ENCODE assay signal across 8 cellular contexts in genomic region chr1:27650527-27651175, GRCh38. TPM values are rescaled to one million over a fixed set of nuclear protein-coding genes. Genes with fewer than 3 reads are reported as not detected.
A peak's percentile ranks its signal among the peaks of the same experiment; 100 is the strongest.
DNase-seq lines count a peak whose midpoint lies in the region; ATAC-seq and TF ChIP-seq lines count a peak whose summit lies in the region.

No MANE protein-coding gene starts in this region.

- H3K4me3 ChIP-seq in left ventricle myocardium inferior (no peak overlapping the region), upper lobe of left lung (no peak overlapping the region)

- WGBS in upper lobe of left lung, 2 donors: 24 to 40% methylated on average over 7 of the region's 7 CpGs

- peak; percentile 63 for DNase-seq in activated CD4-positive, alpha-beta T cell treated with anti-CD3 and anti-CD28 coated beads, Interleukin-2, amount 10 ng/mL, durations not matched to agents 24 days and 14 days
- no peak for DNase-seq in activated CD4-positive, alpha-beta T cell treated with anti-CD3 and anti-CD28 coated beads, Interleukin-2, amount 50 U/mL, for 4 hours
- DNase-seq in T-helper 17 cell: no peak
- DNase-seq in left ventricle myocardium inferior: no peak
- DNase-seq in upper lobe of left lung: no peak
- no peak for DNase-seq in activated naive CD4-positive, alpha-beta T cell treated with anti-CD3 and anti-CD28 coated beads, Interleukin-2, amount 10 ng/mL, durations not matched to agents 7 days and 5 days
- no peak for DNase-seq in activated T-cell treated with anti-CD3 and anti-CD28 coated beads, Interleukin-2, amount 50 U/mL, for 72 hours

- H3K4me3 Mint-ChIP-seq in activated CD4-positive, alpha-beta T cell treated with anti-CD3 and anti-CD28 coated beads, Interleukin-2, amount 10 ng/mL, durations not matched to agents 24 days and 14 days: no peak overlapping the region
- H3K4me3 Mint-ChIP-seq in T-helper 17 cell: no peak overlapping the region
- H3K4me3 Mint-ChIP-seq in activated naive CD4-positive, alpha-beta T cell treated with anti-CD3 and anti-CD28 coated beads, Interleukin-2, amount 10 ng/mL, durations not matched to agents 7 days and 5 days: no peak overlapping the region
- H3K4me3 Mint-ChIP-seq in activated T-cell treated with anti-CD3 and anti-CD28 coated beads, Interleukin-2, amount 50 U/mL, for 72 hours: no peak overlapping the region

- intact Hi-C loops in activated CD4-positive, alpha-beta T cell treated with anti-CD3 and anti-CD28 coated beads, Interleukin-2, amount 10 ng/mL, durations not matched to agents 24 days and 14 days (cut with micrococcal nuclease): loop anchor here (1.0 kb wide), 1 partner anchor 16 kb away; no protein-coding TSS in a partner anchor
- intact Hi-C loops in left ventricle myocardium inferior (cut with micrococcal nuclease): no loop called here

- no peaks in the 10 kb centered on the region for H3K9me3 Mint-ChIP-seq in activated CD4-positive, alpha-beta T cell treated with anti-CD3 and anti-CD28 coated beads, Interleukin-2, amount 10 ng/mL, durations not matched to agents 24 days and 14 days
- no peaks in the 10 kb centered on the region for H3K9me3 Mint-ChIP-seq in activated naive CD4-positive, alpha-beta T cell treated with anti-CD3 and anti-CD28 coated beads, Interleukin-2, amount 10 ng/mL, durations not matched to agents 7 days and 5 days
- H3K9me3 Mint-ChIP-seq in activated T-cell treated with anti-CD3 and anti-CD28 coated beads, Interleukin-2, amount 50 U/mL, for 72 hours: no peaks in the 10 kb centered on the region

- H3K36me3 ChIP-seq in left ventricle myocardium inferior (no peaks in the 10 kb centered on the region), upper lobe of left lung (no peaks in the 10 kb centered on the region)

- H3K36me3 Mint-ChIP-seq in activated CD4-positive, alpha-beta T cell treated with anti-CD3 and anti-CD28 coated beads, Interleukin-2, amount 10 ng/mL, durations not matched to agents 24 days and 14 days (ENCODE audit: low read depth): no peaks in the 10 kb centered on the region
- no peaks in the 10 kb centered on the region for H3K36me3 Mint-ChIP-seq in T-helper 17 cell (ENCODE audit: low read depth)
- no peaks in the 10 kb centered on the region for H3K36me3 Mint-ChIP-seq in activated naive CD4-positive, alpha-beta T cell treated with anti-CD3 and anti-CD28 coated beads, Interleukin-2, amount 10 ng/mL, durations not matched to agents 7 days and 5 days
- H3K36me3 Mint-ChIP-seq in activated T-cell treated with anti-CD3 and anti-CD28 coated beads, Interleukin-2, amount 50 U/mL, for 72 hours (ENCODE audit: insufficient read depth in 2 of 2): no peaks in the 10 kb centered on the region

- peak overlapping the region; percentile 90 for H3K27ac Mint-ChIP-seq in activated CD4-positive, alpha-beta T cell treated with anti-CD3 and anti-CD28 coated beads, Interleukin-2, amount 10 ng/mL, durations not matched to agents 24 days and 14 days
- H3K27ac Mint-ChIP-seq in T-helper 17 cell: peak overlapping the region; percentile 86
- no peak overlapping the region for H3K27ac Mint-ChIP-seq in activated naive CD4-positive, alpha-beta T cell treated with anti-CD3 and anti-CD28 coated beads, Interleukin-2, amount 10 ng/mL, durations not matched to agents 7 days and 5 days
- H3K27ac Mint-ChIP-seq in activated T-cell treated with anti-CD3 and anti-CD28 coated beads, Interleukin-2, amount 50 U/mL, for 72 hours: no peak overlapping the region

- peak overlapping the region; percentile 74 for H3K27ac ChIP-seq in left ventricle myocardium inferior (replicated peaks)
- H3K27ac ChIP-seq in upper lobe of left lung: peak overlapping the region; percentile 4 to 60 (median 11)

- peaks cover 36% of the 10 kb centered on the region for H3K4me1 Mint-ChIP-seq in activated CD4-positive, alpha-beta T cell treated with anti-CD3 and anti-CD28 coated beads, Interleukin-2, amount 10 ng/mL, durations not matched to agents 24 days and 14 days
- H3K4me1 Mint-ChIP-seq in T-helper 17 cell: peaks cover 19% of the 10 kb centered on the region
- peaks cover 11% of the 10 kb centered on the region for H3K4me1 Mint-ChIP-seq in activated naive CD4-positive, alpha-beta T cell treated with anti-CD3 and anti-CD28 coated beads, Interleukin-2, amount 10 ng/mL, durations not matched to agents 7 days and 5 days
- peaks cover 35% of the 10 kb centered on the region for H3K4me1 Mint-ChIP-seq in activated T-cell treated with anti-CD3 and anti-CD28 coated beads, Interleukin-2, amount 50 U/mL, for 72 hours (ENCODE audit: low read depth)

- H3K9me3 ChIP-seq in T-helper 17 cell (ENCODE audit: control insufficient read depth, low read length, poor library complexity, severe bottlenecking): no peaks in the 10 kb centered on the region
- H3K9me3 ChIP-seq in left ventricle myocardium inferior (replicated peaks): no peaks in the 10 kb centered on the region
- H3K9me3 ChIP-seq in upper lobe of left lung: no peaks in the 10 kb centered on the region

- TF ChIP-seq CTCF in left ventricle myocardium inferior (IDR thresholded peaks at IDR 0.05; ENCODE audit: borderline replicate concordance): no peak
- no peak for TF ChIP-seq CTCF in upper lobe of left lung (IDR thresholded peaks at IDR 0.05)

- no peaks in the 10 kb centered on the region for H3K27me3 ChIP-seq in left ventricle myocardium inferior (ENCODE audit: low read depth)
- no peaks in the 10 kb centered on the region for H3K27me3 ChIP-seq in upper lobe of left lung

- no peak for TF ChIP-seq POLR2A in upper lobe of left lung (IDR thresholded peaks at IDR 0.05)

- ATAC-seq in T-helper 17 cell (no peak), upper lobe of left lung (ENCODE audit: low FRiP score in 2 of 2) (peak; percentile 52 to 87), HG02763 (IDR thresholded peaks at IDR 0.05; ENCODE audit: unreplicated experiment) (no peak)
- ATAC-seq in activated T-cell treated with anti-CD3 and anti-CD28 coated beads, Interleukin-2, amount 50 U/mL, for 72 hours (replicated peaks in 1 of 2): no peak

- no peaks in the 10 kb centered on the region for H3K27me3 Mint-ChIP-seq in activated CD4-positive, alpha-beta T cell treated with anti-CD3 and anti-CD28 coated beads, Interleukin-2, amount 10 ng/mL, durations not matched to agents 24 days and 14 days
- no peaks in the 10 kb centered on the region for H3K27me3 Mint-ChIP-seq in T-helper 17 cell
- peaks cover 7% of the 10 kb centered on the region for H3K27me3 Mint-ChIP-seq in activated naive CD4-positive, alpha-beta T cell treated with anti-CD3 and anti-CD28 coated beads, Interleukin-2, amount 10 ng/mL, durations not matched to agents 7 days and 5 days
- no peaks in the 10 kb centered on the region for H3K27me3 Mint-ChIP-seq in activated T-cell treated with anti-CD3 and anti-CD28 coated beads, Interleukin-2, amount 50 U/mL, for 72 hours (ENCODE audit: low read depth)

- CTCF ChIA-PET in activated naive CD4-positive, alpha-beta T cell treated with anti-CD3 and anti-CD28 coated beads, Interleukin-2, amount 10 ng/mL, durations not matched to agents 7 days and 5 days (lab: Charles Lee): interaction anchor here (1.2 to 1.5 kb wide), 3 partner anchors 12 to 44 kb away, joined by 4 to 8 read pairs (median 6); no protein-coding TSS in a partner anchor

- TF ChIP-seq EP300 in upper lobe of left lung (IDR thresholded peaks at IDR 0.05): no peak

- H3K4me1 ChIP-seq in left ventricle myocardium inferior (peaks cover 69% of the 10 kb centered on the region), upper lobe of left lung (peaks cover 4 to 19% (median 16%) of the 10 kb centered on the region in 4 donors)

RNA-seq across cellular contexts. Expression of gene FGR, which starts 15.7 kb away (rescaled TPM):
- 0.19 and 0.21 TPM in 2 replicates for total RNA-seq in activated CD4-positive, alpha-beta T cell treated with anti-CD3 and anti-CD28 coated beads, Interleukin-2, amount 10 ng/mL, durations not matched to agents 24 days and 14 days
- total RNA-seq in T-helper 17 cell (10 to 100 TPM in 1 of 2 donors, 1 to 10 TPM in 1; 3.3 to 12.6 TPM), left ventricle myocardium inferior (3.5 TPM), upper lobe of left lung (100 to 1,000 TPM in 5 of 6 donors, 10 to 100 TPM in 1; 59.8 to 234 (median 150) TPM)
- 1 to 10 TPM in 1 of 2 donors, under 1 TPM in 1; 0.62 to 2.1 TPM for total RNA-seq in activated T-cell treated with anti-CD3 and anti-CD28 coated beads, Interleukin-2, amount 50 U/mL, for 72 hours

RNA-seq across cellular contexts. Expression of gene IFI6, which starts 21.3 kb away (rescaled TPM):
- total RNA-seq in activated CD4-positive, alpha-beta T cell treated with anti-CD3 and anti-CD28 coated beads, Interleukin-2, amount 10 ng/mL, durations not matched to agents 24 days and 14 days: 53.2 and 55.5 TPM in 2 replicates
- total RNA-seq in T-helper 17 cell (10 to 100 TPM; 25.7 to 26.4 TPM), left ventricle myocardium inferior (39.2 TPM), upper lobe of left lung (100 to 1,000 TPM in 5 of 6 donors, 10 to 100 TPM in 1; 43.0 to 436 (median 277) TPM)
- 10 to 100 TPM; 19.3 to 56.1 TPM for total RNA-seq in activated T-cell treated with anti-CD3 and anti-CD28 coated beads, Interleukin-2, amount 50 U/mL, for 72 hours

RNA-seq across cellular contexts. Expression of gene AHDC1, which starts 46.7 kb away (rescaled TPM):
- total RNA-seq in activated CD4-positive, alpha-beta T cell treated with anti-CD3 and anti-CD28 coated beads, Interleukin-2, amount 10 ng/mL, durations not matched to agents 24 days and 14 days: 33.9 and 34.7 TPM in 2 replicates
- total RNA-seq in T-helper 17 cell (10 to 100 TPM; 15.9 to 18.7 TPM), left ventricle myocardium inferior (40.1 TPM), upper lobe of left lung (10 to 100 TPM; 10.8 to 43.4 (median 26.2) TPM)
- total RNA-seq in activated T-cell treated with anti-CD3 and anti-CD28 coated beads, Interleukin-2, amount 50 U/mL, for 72 hours: 1 to 10 TPM; 8.4 to 9.3 TPM

Comparison
In these comparisons a context has a peak if more than half of its experiments do, and no peak if none do; other contexts are left out.
1. H3K27ac Mint-ChIP-seq: peak in activated CD4-positive, alpha-beta T cell treated with anti-CD3 and anti-CD28 coated beads, Interleukin-2, amount 10 ng/mL, durations not matched to agents 24 days and 14 days (single experiment) and T-helper 17 cell (single experiment); none in activated naive CD4-positive, alpha-beta T cell treated with anti-CD3 and anti-CD28 coated beads, Interleukin-2, amount 10 ng/mL, durations not matched to agents 7 days and 5 days (single experiment) and activated T-cell treated with anti-CD3 and anti-CD28 coated beads, Interleukin-2, amount 50 U/mL, for 72 hours (single experiment).
2. ATAC-seq: peak in upper lobe of left lung (2 of 2); none in T-helper 17 cell (single experiment), activated T-cell treated with anti-CD3 and anti-CD28 coated beads, Interleukin-2, amount 50 U/mL, for 72 hours (0 of 2) and HG02763 (single experiment).
3. RNA of gene FGR, which starts 15.7 kb away (total RNA-seq): 59.8 to 234 TPM in upper lobe of left lung; 3.3 to 12.6 TPM in T-helper 17 cell, 3.5 TPM in left ventricle myocardium inferior (single experiment), 0.62 to 2.1 TPM in activated T-cell treated with anti-CD3 and anti-CD28 coated beads, Interleukin-2, amount 50 U/mL, for 72 hours and 0.19 to 0.21 TPM in activated CD4-positive, alpha-beta T cell treated with anti-CD3 and anti-CD28 coated beads, Interleukin-2, amount 10 ng/mL, durations not matched to agents 24 days and 14 days; every median in the first group is over 4 times any median in the second.